In genomic region chr13:50323440-50324070, GRCh38 we compare ENCODE assay signal across 16 cellular contexts.
DNase-seq lines count a peak whose midpoint lies in the region; TF ChIP-seq lines count a peak whose summit lies in the region.
"Had no signal": no experiment of that assay in that cellular context is flagged by ENCODE, and none has a peak within 500 bp of the region (broad histone marks: within the 10 kb centered on the region; RNA-seq: fewer than 3 reads in every experiment).

No MANE protein-coding gene starts in this region.

- POLR2A ChIA-PET in GM10248 (lab: Yijun Ruan, JAX), result no interaction called here

- TF ChIP-seq CTCF in GM10248 (IDR thresholded peaks at IDR 0.05; ENCODE audit: control extremely low read depth, extremely low read depth, low read depth, missing control alignments), result no peak

- CTCF ChIA-PET in GM10248 (lab: Yijun Ruan, JAX), result no interaction called here

- H3K27ac ChIP-seq in epithelial cell of prostate, result no peak overlapping the region
- H3K27ac ChIP-seq: SK-N-MC had no signal

- DNase-seq in GM03348 (ENCODE audit: low spot score) (peak; percentile 66), RKO (ENCODE audit: low spot score) (peak; percentile 85), epithelial cell of prostate (ENCODE audit: low read depth, low spot score) (peak; percentile 37), renal cortical epithelial cell (ENCODE audit: low read depth) (peak; percentile 89), NOMO-1 treated with DMSO at 0.1 percent for 48 hours (lab: John Stamatoyannopoulos, UW; ENCODE audit: unreplicated experiment) (no peak), GM10248 (ENCODE audit: extremely low spot score) (no peak), putamen (ENCODE audit: low spot score) (no peak), NCI-H774 (lab: John Stamatoyannopoulos, UW) (no peak)
- DNase-seq: activated CD4-positive, CD25-positive, alpha-beta regulatory T cell treated with anti-CD3 and anti-CD28 coated beads, Interleukin-2, amount 50 U/mL, for 72 hours; glutamatergic neuron; MM.1S; NCI-H524; posterior cingulate gyrus; stimulated activated CD4-positive, alpha-beta T cell treated with anti-CD3 and anti-CD28 coated beads, Interleukin-4, amount 100 ng/mL, for 4 hours; substantia nigra had no signal

Comparison
In these comparisons a context has a peak if more than half of its experiments do, and no peak if none do; other contexts are left out.
1. DNase-seq: peak in GM03348 (single experiment), RKO (single experiment), epithelial cell of prostate (single experiment) and renal cortical epithelial cell (single experiment); none in NOMO-1 treated with DMSO at 0.1 percent for 48 hours (single experiment), GM10248 (single experiment), putamen (single experiment) and NCI-H774 (single experiment).